2 cellular contexts compared by ENCODE assay signal in the genomic region with DNA sequence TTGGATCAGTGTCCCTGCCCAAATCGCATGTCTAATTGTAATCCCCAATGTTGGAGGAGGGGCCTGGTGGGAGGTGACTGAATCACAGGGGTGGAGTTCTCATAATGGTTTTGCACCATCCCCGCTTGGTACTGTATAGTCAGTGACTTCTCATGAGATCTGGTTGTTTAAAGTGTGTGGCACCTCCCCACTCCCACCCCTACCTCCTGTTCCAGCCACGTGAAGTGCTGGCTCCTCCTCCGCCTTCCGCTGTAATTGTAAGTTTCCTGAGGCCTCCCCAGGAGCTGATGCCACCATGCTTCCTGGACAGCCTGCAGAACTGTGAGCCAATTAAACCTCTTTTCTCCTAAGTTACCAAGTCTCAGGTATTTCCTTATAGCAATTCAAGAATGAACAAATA.
TF ChIP-seq lines count a peak whose summit lies in the region.

No MANE protein-coding gene starts in this region.

TF ChIP-seq in SK-N-SH treated with all-trans-retinoic acid at 6 μM for 48 hours, 23 proteins besides CTCF, POLR2A, EP300 and RAD21 (continued from another document):
- TF ChIP-seq, protein P1, sequence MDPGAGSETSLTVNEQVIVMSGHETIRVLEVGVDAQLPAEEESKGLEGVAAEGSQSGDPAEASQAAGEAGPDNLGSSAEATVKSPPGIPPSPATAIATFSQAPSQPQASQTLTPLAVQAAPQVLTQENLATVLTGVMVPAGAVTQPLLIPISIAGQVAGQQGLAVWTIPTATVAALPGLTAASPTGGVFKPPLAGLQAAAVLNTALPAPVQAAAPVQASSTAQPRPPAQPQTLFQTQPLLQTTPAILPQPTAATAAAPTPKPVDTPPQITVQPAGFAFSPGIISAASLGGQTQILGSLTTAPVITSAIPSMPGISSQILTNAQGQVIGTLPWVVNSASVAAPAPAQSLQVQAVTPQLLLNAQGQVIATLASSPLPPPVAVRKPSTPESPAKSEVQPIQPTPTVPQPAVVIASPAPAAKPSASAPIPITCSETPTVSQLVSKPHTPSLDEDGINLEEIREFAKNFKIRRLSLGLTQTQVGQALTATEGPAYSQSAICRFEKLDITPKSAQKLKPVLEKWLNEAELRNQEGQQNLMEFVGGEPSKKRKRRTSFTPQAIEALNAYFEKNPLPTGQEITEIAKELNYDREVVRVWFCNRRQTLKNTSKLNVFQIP (CRISPR knock-in tag; IDR thresholded peaks at IDR 0.05; ENCODE audit: borderline replicate concordance, low read depth) = no peak
- TF ChIP-seq BACH2 (CRISPR knock-in tag; IDR thresholded peaks at IDR 0.05; ENCODE audit: borderline replicate concordance) (no peak), OSR1 (CRISPR knock-in tag; IDR thresholded peaks at IDR 0.05) (no peak), ZFP3 (CRISPR knock-in tag; IDR thresholded peaks at IDR 0.05) (no peak), ZC3H10 (CRISPR knock-in tag; IDR thresholded peaks at IDR 0.05) (no peak), ZNF70 (CRISPR knock-in tag; IDR thresholded peaks at IDR 0.05) (no peak), PPARA (CRISPR knock-in tag; IDR thresholded peaks at IDR 0.05; ENCODE audit: borderline replicate concordance) (no peak)

TF ChIP-seq in SK-N-SH, 30 proteins besides CTCF, POLR2A, EP300 and RAD21 (continued from another document):
- TF ChIP-seq, protein P2, sequence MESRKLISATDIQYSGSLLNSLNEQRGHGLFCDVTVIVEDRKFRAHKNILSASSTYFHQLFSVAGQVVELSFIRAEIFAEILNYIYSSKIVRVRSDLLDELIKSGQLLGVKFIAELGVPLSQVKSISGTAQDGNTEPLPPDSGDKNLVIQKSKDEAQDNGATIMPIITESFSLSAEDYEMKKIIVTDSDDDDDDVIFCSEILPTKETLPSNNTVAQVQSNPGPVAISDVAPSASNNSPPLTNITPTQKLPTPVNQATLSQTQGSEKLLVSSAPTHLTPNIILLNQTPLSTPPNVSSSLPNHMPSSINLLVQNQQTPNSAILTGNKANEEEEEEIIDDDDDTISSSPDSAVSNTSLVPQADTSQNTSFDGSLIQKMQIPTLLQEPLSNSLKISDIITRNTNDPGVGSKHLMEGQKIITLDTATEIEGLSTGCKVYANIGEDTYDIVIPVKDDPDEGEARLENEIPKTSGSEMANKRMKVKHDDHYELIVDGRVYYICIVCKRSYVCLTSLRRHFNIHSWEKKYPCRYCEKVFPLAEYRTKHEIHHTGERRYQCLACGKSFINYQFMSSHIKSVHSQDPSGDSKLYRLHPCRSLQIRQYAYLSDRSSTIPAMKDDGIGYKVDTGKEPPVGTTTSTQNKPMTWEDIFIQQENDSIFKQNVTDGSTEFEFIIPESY (IDR thresholded peaks at IDR 0.05; ENCODE audit: borderline replicate concordance, low read depth) = no peak
- TF ChIP-seq SIN3A (IDR thresholded peaks at IDR 0.05; ENCODE audit: borderline replicate concordance, low read depth, low read length) = no peak
- TF ChIP-seq MXI1 (IDR thresholded peaks at IDR 0.05; ENCODE audit: low read depth, low read length) = no peak
- no peak for TF ChIP-seq RFX5 (IDR thresholded peaks at IDR 0.05; ENCODE audit: low read length)
- TF ChIP-seq GABPA (IDR thresholded peaks at IDR 0.05; ENCODE audit: low read depth) = no peak
- TF ChIP-seq NRF1 (IDR thresholded peaks at IDR 0.05; ENCODE audit: low read depth, low read length) = no peak
- TF ChIP-seq TCF12 (IDR thresholded peaks at IDR 0.05) = no peak
- TF ChIP-seq RCOR1 (IDR thresholded peaks at IDR 0.05; ENCODE audit: low read length) = no peak
- TF ChIP-seq, protein P3, sequence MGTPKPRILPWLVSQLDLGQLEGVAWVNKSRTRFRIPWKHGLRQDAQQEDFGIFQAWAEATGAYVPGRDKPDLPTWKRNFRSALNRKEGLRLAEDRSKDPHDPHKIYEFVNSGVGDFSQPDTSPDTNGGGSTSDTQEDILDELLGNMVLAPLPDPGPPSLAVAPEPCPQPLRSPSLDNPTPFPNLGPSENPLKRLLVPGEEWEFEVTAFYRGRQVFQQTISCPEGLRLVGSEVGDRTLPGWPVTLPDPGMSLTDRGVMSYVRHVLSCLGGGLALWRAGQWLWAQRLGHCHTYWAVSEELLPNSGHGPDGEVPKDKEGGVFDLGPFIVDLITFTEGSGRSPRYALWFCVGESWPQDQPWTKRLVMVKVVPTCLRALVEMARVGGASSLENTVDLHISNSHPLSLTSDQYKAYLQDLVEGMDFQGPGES (IDR thresholded peaks at IDR 0.05; ENCODE audit: low read depth, low read length) = no peak
- TF ChIP-seq RXRA (IDR thresholded peaks at IDR 0.05; ENCODE audit: borderline replicate concordance, low read depth) = no peak
- TF ChIP-seq YY1 (IDR thresholded peaks at IDR 0.05; ENCODE audit: low read depth) = no peak
- TF ChIP-seq, protein P4, sequence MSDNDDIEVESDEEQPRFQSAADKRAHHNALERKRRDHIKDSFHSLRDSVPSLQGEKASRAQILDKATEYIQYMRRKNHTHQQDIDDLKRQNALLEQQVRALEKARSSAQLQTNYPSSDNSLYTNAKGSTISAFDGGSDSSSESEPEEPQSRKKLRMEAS (IDR thresholded peaks at IDR 0.05; ENCODE audit: low read depth) = no peak
